ENCODE assay signal across 8 cellular contexts in the genomic region with DNA sequence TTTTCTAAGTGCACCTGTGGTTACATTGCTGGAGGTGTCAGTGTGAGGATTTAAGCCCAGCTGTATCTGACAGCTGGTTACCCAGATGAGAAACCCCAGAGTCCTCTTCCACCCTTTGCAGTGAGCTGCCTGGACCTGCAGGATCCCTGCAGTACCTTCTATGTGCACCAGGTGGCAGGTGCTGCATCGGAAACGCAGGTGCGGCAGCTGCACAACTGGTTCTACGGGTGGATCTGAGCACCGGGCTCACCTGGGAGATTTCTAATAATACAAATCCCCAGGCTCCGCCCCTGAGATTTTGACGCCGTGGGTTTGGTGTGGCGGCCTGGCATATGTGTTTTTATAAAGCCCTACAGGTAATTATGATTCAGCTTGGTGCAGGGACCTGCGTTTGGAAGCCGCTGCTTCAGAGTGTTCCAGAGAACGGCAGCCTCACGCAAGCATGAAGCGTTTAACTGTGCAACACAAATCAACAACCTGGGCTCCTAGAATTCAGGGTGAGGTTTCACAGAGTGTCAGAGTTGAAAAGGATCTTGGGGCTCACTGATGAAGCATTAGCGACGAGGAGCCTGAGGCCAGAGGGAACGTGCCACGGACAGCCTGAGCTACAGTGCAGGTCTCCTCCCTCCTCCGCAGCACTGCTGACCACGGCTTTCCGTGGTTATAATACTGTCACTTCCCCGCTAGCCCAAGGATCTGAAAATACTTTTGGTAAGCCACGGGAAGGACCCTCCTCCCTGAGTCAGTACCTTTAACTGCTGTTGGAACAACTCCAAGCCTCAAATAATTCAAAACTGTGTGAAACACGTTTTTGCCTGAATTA.
DNase-seq lines count a peak whose midpoint lies in the region; ATAC-seq, FAIRE-seq and TF ChIP-seq lines count a peak whose summit lies in the region.

No MANE protein-coding gene starts in this region.

- no peak for FAIRE-seq in D721Med (lab: Jason Lieb, UNC)
- no peak for FAIRE-seq in HTR-8/SVneo (lab: Jason Lieb, UNC)
- FAIRE-seq in urothelium cell line (lab: Jason Lieb, UNC), result peak; percentile 5

- H3K9me3 ChIP-seq in fibroblast of lung (ENCODE audit: control insufficient read depth, insufficient read depth, low read depth, low read length) (no peaks in the 10 kb centered on the region), ovary (no peaks in the 10 kb centered on the region)

- peak; percentile 93 for ATAC-seq in GM21367 (IDR thresholded peaks at IDR 0.05; ENCODE audit: unreplicated experiment)

- H3K4me1 ChIP-seq in fibroblast of lung (ENCODE audit: control insufficient read depth, extremely low read depth, insufficient read depth, low read length) (no peaks in the 10 kb centered on the region), ovary (ENCODE audit: insufficient read depth) (no peaks in the 10 kb centered on the region)

- no peaks in the 10 kb centered on the region for H4K20me1 ChIP-seq in fibroblast of lung (ENCODE audit: control insufficient read depth, extremely low read depth, insufficient read depth, low read length)

- no peak overlapping the region for H2AFZ ChIP-seq in fibroblast of lung (ENCODE audit: low read length)

- no peak for TF ChIP-seq POLR2A in ovary (IDR thresholded peaks at IDR 0.05)

- H3K9ac ChIP-seq in fibroblast of lung (ENCODE audit: insufficient read depth, low read length), result no peak overlapping the region

- H3K4me3 ChIP-seq in fibroblast of lung (replicated peaks in 1 of 4; ENCODE audit: control extremely low read depth in 1 of 4, insufficient read depth in 1 of 4, low read depth in 3 of 4, low read length in 4 of 4) (no peak overlapping the region), ovary (no peak overlapping the region)

- no peak overlapping the region for H3K4me2 ChIP-seq in fibroblast of lung (ENCODE audit: extremely low read depth, insufficient read depth, low read length)

- H3K36me3 ChIP-seq in fibroblast of lung (ENCODE audit: control insufficient read depth, insufficient read depth, low read length), result no peaks in the 10 kb centered on the region
- H3K36me3 ChIP-seq in ovary, result no peaks in the 10 kb centered on the region

- H3K27ac ChIP-seq in fibroblast of lung (ENCODE audit: insufficient read depth, low read length) (no peak overlapping the region), ovary (no peak overlapping the region)

- no peak for TF ChIP-seq EP300 in ovary (IDR thresholded peaks at IDR 0.05)

- H3K79me2 ChIP-seq in fibroblast of lung (ENCODE audit: control insufficient read depth, insufficient read depth, low read length), result no peaks in the 10 kb centered on the region

- H3K27me3 ChIP-seq in fibroblast of lung (ENCODE audit: control insufficient read depth, insufficient read depth, low read length) (no peaks in the 10 kb centered on the region), ovary (no peaks in the 10 kb centered on the region)

- intact Hi-C loops in ovary (cut with DNase I), result no loop called here

- 35 to 42% (median 35%) methylated on average over 24 of the region's 24 CpGs for whole genome bisulfite sequencing in ovary, 3 donors

- DNase-seq in D721Med (ENCODE audit: insufficient read length, low spot score) (peak; percentile 62), HTR-8/SVneo (ENCODE audit: insufficient read length, low spot score) (peak; percentile 32), NOMO-1 treated with DMSO at 0.1 percent for 48 hours (lab: John Stamatoyannopoulos, UW; ENCODE audit: unreplicated experiment) (peak; percentile 37), activated T-cell treated with anti-CD3 and anti-CD28 coated beads for 24 hours (ENCODE audit: low read depth) (peak; percentile 60), fibroblast of lung (ENCODE audit: low read depth in 2 of 2) (peak; percentile 21 to 41), ovary (peak in 4 of 5 donors; percentile 23 to 48 (median 35)), urothelium cell line (ENCODE audit: low spot score) (peak; percentile 89)

- peak; percentile 73 for TF ChIP-seq CTCF in D721Med (IDR thresholded peaks at IDR 0.05; ENCODE audit: insufficient read depth, missing control alignments)
- peak; percentile 40 to 73 for TF ChIP-seq CTCF in fibroblast of lung (conservative IDR thresholded peaks at IDR 0.05 in 1 of 2, IDR thresholded peaks at IDR 0.05 in 1 of 2; ENCODE audit: low read depth in 1 of 2, low read length in 2 of 2)
- TF ChIP-seq CTCF in ovary (IDR thresholded peaks at IDR 0.05), result peak in 1 of 3 donors; percentile 19

Comparison
In these comparisons a context has a peak if more than half of its experiments do, and no peak if none do; other contexts are left out.
1. DNase-seq: peak in every context shown above with its lines; median percentile 89 in urothelium cell line; 62 in D721Med; 60 in activated T-cell treated with anti-CD3 and anti-CD28 coated beads for 24 hours; 37 in NOMO-1 treated with DMSO at 0.1 percent for 48 hours; 35 in ovary; 32 in HTR-8/SVneo; 31 in fibroblast of lung.